Comparison of ENCODE assay signal across 23 cellular contexts in genomic region chr12:4327293-4327692, GRCh38. TPM values are rescaled to one million over a fixed set of nuclear protein-coding genes. Genes with fewer than 3 reads are reported as not detected.
DNase-seq lines count a peak whose midpoint lies in the region; ATAC-seq, FAIRE-seq and TF ChIP-seq lines count a peak whose summit lies in the region.
"Had no signal": no experiment of that assay in that cellular context is flagged by ENCODE, and none has a peak within 500 bp of the region (broad histone marks: within the 10 kb centered on the region; RNA-seq: fewer than 3 reads in every experiment).

No MANE protein-coding gene starts in this region.

- CTCF ChIA-PET in HepG2 (lab: Yijun Ruan, JAX; ENCODE audit: low intra/inter-chr PET ratio, low total read pairs): no interaction called here

- H2BK5ac ChIP-seq in trophoblast cell (ENCODE audit: low read depth, low read length, poor library complexity): no peak overlapping the region

- peak overlapping the region; percentile 29 for H3K4ac ChIP-seq in trophoblast cell (ENCODE audit: low read depth, low read length)

- TF ChIP-seq POLR2A in HepG2 (IDR thresholded peaks at IDR 0.05; ENCODE audit: insufficient read depth in 1 of 2, low read depth in 2 of 2, low read length in 2 of 2) (no peak), right lobe of liver (IDR thresholded peaks at IDR 0.05) (no peak), esophagus muscularis mucosa (IDR thresholded peaks at IDR 0.05; ENCODE audit: low read depth) (no peak), GM18505 (IDR thresholded peaks at IDR 0.05; ENCODE audit: borderline replicate concordance, extremely low read depth, insufficient read depth, insufficient read length) (no peak), prostate gland (IDR thresholded peaks at IDR 0.05) (no peak)

- H4K91ac ChIP-seq in trophoblast cell (ENCODE audit: low read depth, low read length): no peak overlapping the region

- H3K4me1 ChIP-seq in HepG2 (ENCODE audit: insufficient read depth, low read length): peaks cover 17% of the 10 kb centered on the region
- H3K4me1 ChIP-seq in right lobe of liver: peaks cover 0 to 3% (median 0%) of the 10 kb centered on the region in 4 donors
- H3K4me1 ChIP-seq in esophagus muscularis mucosa: peaks cover 6 to 62% (median 49%) of the 10 kb centered on the region in 4 donors
- peaks cover 0 to 4% of the 10 kb centered on the region in 2 experiments for H3K4me1 ChIP-seq in trophoblast cell (ENCODE audit: control insufficient read depth in 1 of 2, insufficient read depth in 2 of 2, low read length in 2 of 2)
- H3K4me1 ChIP-seq in prostate gland (replicated peaks): no peaks in the 10 kb centered on the region

- WGBS in HepG2 (ENCODE audit: low lambda C conversion rate): 98% methylated on average over 2 of the region's 2 CpGs
- 100% methylated on average over 2 of the region's 2 CpGs for WGBS in right lobe of liver (ENCODE audit: insufficient coverage, low coverage, low lambda C conversion rate, missing lambda C conversion rate)
- WGBS in esophagus muscularis mucosa: 100% methylated on average over 2 of the region's 2 CpGs
- no CpG with 5 or more reads among the region's 2 CpGs for WGBS in trophoblast cell (ENCODE audit: extremely low coverage, insufficient coverage, insufficient read length)
- WGBS in prostate gland: 95% methylated on average over 2 of the region's 2 CpGs

- no TSS peak for BruUV-seq in HepG2 (replicated peaks; lab: Mats Ljungman, UMichigan)

- POLR2A ChIA-PET in HepG2 (lab: Yijun Ruan, JAX): no interaction called here

- no peaks in the 10 kb centered on the region for H4K20me1 ChIP-seq in HepG2 (ENCODE audit: insufficient read depth, low read length)

- no peak for TF ChIP-seq RAD21 in HepG2 (CRISPR knock-in tag; IDR thresholded peaks at IDR 0.05)

- DNase-seq in HepG2 (ENCODE audit: low spot score): no peak
- no peak for DNase-seq in right lobe of liver
- no peak for DNase-seq in esophagus muscularis mucosa (ENCODE audit: extremely low spot score)
- no peak for DNase-seq in trophoblast cell
- no peak for DNase-seq in NCI-H2029 treated with DMSO at 0.1 percent for 48 hours (lab: John Stamatoyannopoulos, UW)
- no peak for DNase-seq in prostate gland (ENCODE audit: low spot score)
- DNase-seq: 8988T; Calu3; CD8-positive, alpha-beta T cell; DMS79 treated with DMSO at 0.1 percent for 48 hours; HCEC 1CT; IMR-90 had no signal

- H3K4me3 ChIP-seq in HepG2 (replicated peaks in 1 of 3; ENCODE audit: insufficient read depth in 1 of 3, low read depth in 2 of 3, low read length in 3 of 3) (no peak overlapping the region), right lobe of liver (no peak overlapping the region), esophagus muscularis mucosa (no peak overlapping the region), trophoblast cell (ENCODE audit: low read depth, low read length) (no peak overlapping the region), prostate gland (no peak overlapping the region)
- H3K4me3 ChIP-seq: BLaER1, K562 had no signal

- intact Hi-C loops in HepG2 (cut with micrococcal nuclease; ENCODE audit: unreplicated experiment) (no loop called here), right lobe of liver (cut with DNase I) (no loop called here), esophagus muscularis mucosa (cut with DNase I) (no loop called here), prostate gland (cut with DNase I) (no loop called here)

- H4K12ac ChIP-seq in trophoblast cell (ENCODE audit: low read depth, low read length): no peak overlapping the region

- no peak overlapping the region for H3K9ac ChIP-seq in HepG2 (ENCODE audit: insufficient read depth, low read depth, low read length)
- no peak overlapping the region for H3K9ac ChIP-seq in trophoblast cell (ENCODE audit: low read length)
- H3K9ac ChIP-seq: BLaER1 had no signal

- H2BK120ac ChIP-seq in trophoblast cell (ENCODE audit: insufficient read depth, low read length, poor library complexity): no peak overlapping the region

- H3K18ac ChIP-seq in trophoblast cell (ENCODE audit: low read length): no peak overlapping the region

- FAIRE-seq in HepG2 (lab: Jason Lieb, UNC): no peak
- FAIRE-seq: G401.6, GM19239, H54, K562 had no signal

- ATAC-seq in HepG2 (no peak), right lobe of liver (no peak), GM18505 (IDR thresholded peaks at IDR 0.05; ENCODE audit: unreplicated experiment) (no peak), GM18909 (IDR thresholded peaks at IDR 0.05; ENCODE audit: poor library complexity, unreplicated experiment) (no peak)
- ATAC-seq: CD8-positive, alpha-beta T cell; K562 had no signal

- H2AFZ ChIP-seq in HepG2 (ENCODE audit: low read length): no peak overlapping the region
- H2AFZ ChIP-seq in trophoblast cell (ENCODE audit: insufficient read depth, low read length, poor library complexity): no peak overlapping the region

- TF ChIP-seq EP300 in HepG2 (IDR thresholded peaks at IDR 0.05; ENCODE audit: low read depth in 2 of 2, low read length in 2 of 2): no peak
- TF ChIP-seq EP300 in HepG2 (CRISPR knock-in tag; IDR thresholded peaks at IDR 0.05; ENCODE audit: borderline replicate concordance): no peak
- no peak for TF ChIP-seq EP300 in esophagus muscularis mucosa (IDR thresholded peaks at IDR 0.05)

- H3K79me2 ChIP-seq in HepG2 (ENCODE audit: insufficient read depth, low read length) (peaks cover 11% of the 10 kb centered on the region), trophoblast cell (ENCODE audit: control insufficient read depth, insufficient read depth, low read length, poor library complexity) (peaks cover 7% of the 10 kb centered on the region)

- H3K79me1 ChIP-seq in trophoblast cell (ENCODE audit: low read length): no peaks in the 10 kb centered on the region

- TF ChIP-seq CTCF in HepG2 (CRISPR knock-in tag; IDR thresholded peaks at IDR 0.05) (no peak), right lobe of liver (IDR thresholded peaks at IDR 0.05) (no peak), esophagus muscularis mucosa (IDR thresholded peaks at IDR 0.05) (no peak), prostate gland (IDR thresholded peaks at IDR 0.05) (no peak)

- H3K23ac ChIP-seq in trophoblast cell (ENCODE audit: low read length): no peak overlapping the region

- H2BK12ac ChIP-seq in trophoblast cell (ENCODE audit: low read length): no peak overlapping the region

- no peak overlapping the region for H3K14ac ChIP-seq in trophoblast cell (ENCODE audit: low read length)

- H3K36me3 ChIP-seq in HepG2 (replicated peaks in 1 of 2; ENCODE audit: control insufficient read depth in 1 of 2, insufficient read depth in 2 of 2, low read length in 2 of 2): peaks cover 0 to 5% of the 10 kb centered on the region in 2 experiments; a peak in 2 of 5 replicates
- H3K36me3 ChIP-seq in right lobe of liver: no peaks in the 10 kb centered on the region
- H3K36me3 ChIP-seq in esophagus muscularis mucosa: no peaks in the 10 kb centered on the region
- H3K36me3 ChIP-seq in trophoblast cell (ENCODE audit: control insufficient read depth in 1 of 2, insufficient read depth in 2 of 2, low read length in 2 of 2): peaks cover 11 to 15% of the 10 kb centered on the region in 2 experiments
- H3K36me3 ChIP-seq in prostate gland: no peaks in the 10 kb centered on the region

- H3K4me2 ChIP-seq in HepG2 (ENCODE audit: low read depth, low read length) (no peak overlapping the region), trophoblast cell (ENCODE audit: low read length) (no peak overlapping the region)
- H3K4me2 ChIP-seq: BLaER1 had no signal

- H3K27ac ChIP-seq in HepG2 (ENCODE audit: extremely low read length, insufficient read depth, low read length): no peak overlapping the region
- H3K27ac ChIP-seq in right lobe of liver: no peak overlapping the region
- H3K27ac ChIP-seq in esophagus muscularis mucosa (replicated peaks in 1 of 4): peak overlapping the region; percentile 18 to 69 (median 54)
- no peak overlapping the region for H3K27ac ChIP-seq in trophoblast cell (ENCODE audit: low read depth, low read length)
- H3K27ac ChIP-seq in prostate gland: no peak overlapping the region
- H3K27ac ChIP-seq: BLaER1, HL-60 had no signal

- H3K9me3 ChIP-seq in HepG2 (ENCODE audit: low read length): no peaks in the 10 kb centered on the region
- no peaks in the 10 kb centered on the region for H3K9me3 ChIP-seq in right lobe of liver
- H3K9me3 ChIP-seq in esophagus muscularis mucosa: no peaks in the 10 kb centered on the region
- H3K9me3 ChIP-seq in trophoblast cell (ENCODE audit: insufficient read depth, low read depth, low read length): no peaks in the 10 kb centered on the region
- H3K9me3 ChIP-seq in prostate gland: no peaks in the 10 kb centered on the region
- H3K9me3 ChIP-seq: BLaER1 had no signal

- in situ Hi-C loops in HepG2 (cut with HindIII; ENCODE audit: extremely low pct_ligation_motif_present, low pct_unique_long_range_greater_than_20kb): no loop called here

- no peak overlapping the region for H4K8ac ChIP-seq in trophoblast cell (ENCODE audit: low read depth, low read length)

- no peak overlapping the region for H2AK5ac ChIP-seq in trophoblast cell (ENCODE audit: low read length)

- H3K27me3 ChIP-seq in HepG2 (ENCODE audit: control insufficient read depth in 1 of 2, insufficient read depth in 2 of 2, low read length in 2 of 2) (no peaks in the 10 kb centered on the region), right lobe of liver (no peaks in the 10 kb centered on the region), esophagus muscularis mucosa (no peaks in the 10 kb centered on the region), trophoblast cell (ENCODE audit: insufficient read depth, low read length) (no peaks in the 10 kb centered on the region), prostate gland (replicated peaks; ENCODE audit: insufficient read depth) (no peaks in the 10 kb centered on the region)
- H3K27me3 ChIP-seq: BLaER1 had no signal

RNA-seq across cellular contexts. Expression of gene TIGAR, which starts 6.3 kb away (rescaled TPM):
- total RNA-seq in HepG2 (2016; rRNA removed; fragmentation: Illumina TruSeq; extraction: Trizol) (21.8 and 41.3 TPM in 2 replicates), right lobe of liver (1 to 10 TPM; 4.0 to 9.1 (median 5.1) TPM), esophagus muscularis mucosa (1 to 10 TPM; 6.6 to 7.6 (median 7.4) TPM), prostate gland (1 to 10 TPM; 1.9 to 6.6 TPM)
- 3.2 and 3.9 TPM in 2 replicates for total RNA-seq in HepG2 (2016; cell fraction: cytosol; rRNA removed; fragmentation: Illumina TruSeq; extraction: Trizol; ENCODE audit: low read depth)
- total RNA-seq in HepG2 (2016; cell fraction: insoluble cytoplasmic fraction; rRNA removed; fragmentation: Illumina TruSeq; extraction: Trizol): 19.7 and 41.8 TPM in 2 replicates
- 7.2 and 8.4 TPM in 2 replicates for total RNA-seq in HepG2 (2016; cell fraction: membrane; rRNA removed; fragmentation: Illumina TruSeq; extraction: Trizol)
- total RNA-seq in HepG2 (2016; cell fraction: nucleus; rRNA removed; fragmentation: Illumina TruSeq; extraction: Trizol): 8.8 and 9.1 TPM in 2 replicates
- 2.6 and 3.2 TPM in 2 replicates for polyA plus RNA-seq in HepG2 (2011; rRNA removed)
- polyA plus RNA-seq in HepG2 (2011; cell fraction: cytosol; rRNA removed): 1.2 and 2.6 TPM in 2 replicates
- 0.39 and 0.83 TPM in 2 replicates for polyA plus RNA-seq in HepG2 (2011; cell fraction: nucleus; rRNA removed)
- polyA plus RNA-seq in HepG2 (2012): 3.9 and 5.6 TPM in 2 replicates
- polyA plus RNA-seq in HepG2 (2016; cell fraction: cytosol; fragmentation: Illumina TruSeq; extraction: Trizol; ENCODE audit: low read depth): 3.0 and 3.7 TPM in 2 replicates
- 43.8 and 46.1 TPM in 2 replicates for polyA plus RNA-seq in HepG2 (2016; cell fraction: insoluble cytoplasmic fraction; fragmentation: Illumina TruSeq; extraction: Trizol; ENCODE audit: low read depth)
- 5.4 and 6.3 TPM in 2 replicates for polyA plus RNA-seq in HepG2 (2016; cell fraction: membrane; fragmentation: Illumina TruSeq; extraction: Trizol; ENCODE audit: low read depth)
- polyA plus RNA-seq in HepG2 (2016; cell fraction: nucleus; fragmentation: Illumina TruSeq; extraction: Trizol; ENCODE audit: insufficient read depth, low read depth): 14.8 and 16.6 TPM in 2 replicates
- 0.30 and 1.3 TPM in 2 replicates for polyA minus RNA-seq in HepG2 (2011; rRNA and poly(A)+ RNA removed; ENCODE audit: low replicate concordance)
- 2.0 and 2.2 TPM in 2 replicates for polyA minus RNA-seq in HepG2 (2011; cell fraction: cytosol; rRNA and poly(A)+ RNA removed)
- 1.9 and 2.7 TPM in 2 replicates for polyA minus RNA-seq in HepG2 (2011; cell fraction: nucleus; rRNA and poly(A)+ RNA removed)
- 22.8 and 24.9 TPM in 2 replicates for polyA plus RNA-seq in trophoblast cell (2013)

RNA-seq across cellular contexts. Expression of gene FGF23, which starts 52.2 kb away (rescaled TPM):
- not detected in 2 replicates for total RNA-seq in HepG2 (2016; rRNA removed; fragmentation: Illumina TruSeq; extraction: Trizol)
- not detected in 2 replicates for total RNA-seq in HepG2 (2016; cell fraction: cytosol; rRNA removed; fragmentation: Illumina TruSeq; extraction: Trizol; ENCODE audit: low read depth)
- total RNA-seq in HepG2 (2016; cell fraction: insoluble cytoplasmic fraction; rRNA removed; fragmentation: Illumina TruSeq; extraction: Trizol): not detected in 2 replicates
- not detected in 2 replicates for total RNA-seq in HepG2 (2016; cell fraction: membrane; rRNA removed; fragmentation: Illumina TruSeq; extraction: Trizol)
- total RNA-seq in HepG2 (2016; cell fraction: nucleus; rRNA removed; fragmentation: Illumina TruSeq; extraction: Trizol): not detected in 2 replicates
- polyA plus RNA-seq in HepG2 (2011; rRNA removed): not detected in 2 replicates
- 0.01 TPM in 1 of 2 replicates, not detected in the other for polyA plus RNA-seq in HepG2 (2011; cell fraction: cytosol; rRNA removed)
- polyA plus RNA-seq in HepG2 (2011; cell fraction: nucleus; rRNA removed): not detected in 2 replicates
- not detected in 2 replicates for polyA plus RNA-seq in HepG2 (2012)
- polyA plus RNA-seq in HepG2 (2016; cell fraction: cytosol; fragmentation: Illumina TruSeq; extraction: Trizol; ENCODE audit: low read depth): not detected in 2 replicates
- polyA plus RNA-seq in HepG2 (2016; cell fraction: insoluble cytoplasmic fraction; fragmentation: Illumina TruSeq; extraction: Trizol; ENCODE audit: low read depth): not detected in 2 replicates
- polyA plus RNA-seq in HepG2 (2016; cell fraction: membrane; fragmentation: Illumina TruSeq; extraction: Trizol; ENCODE audit: low read depth): not detected in 2 replicates
- polyA plus RNA-seq in HepG2 (2016; cell fraction: nucleus; fragmentation: Illumina TruSeq; extraction: Trizol; ENCODE audit: insufficient read depth, low read depth): not detected in 2 replicates
- polyA minus RNA-seq in HepG2 (2011; rRNA and poly(A)+ RNA removed; ENCODE audit: low replicate concordance): not detected in 2 replicates
- polyA minus RNA-seq in HepG2 (2011; cell fraction: cytosol; rRNA and poly(A)+ RNA removed): not detected in 2 replicates
- not detected in 2 replicates for polyA minus RNA-seq in HepG2 (2011; cell fraction: nucleus; rRNA and poly(A)+ RNA removed)
- 10 to 100 TPM in 1 of 6 experiments, 1 to 10 TPM in 2, under 1 TPM in 2, not detected in 1; 0.33 to 41.0 (median 1.2) TPM for total RNA-seq in right lobe of liver
- total RNA-seq in esophagus muscularis mucosa: not detected
- 0.03 TPM in 1 of 2 replicates, not detected in the other for polyA plus RNA-seq in trophoblast cell (2013)
- total RNA-seq in prostate gland: not detected
- total RNA-seq: A673; Calu3; CD8-positive, alpha-beta T cell; HT1080; IMR-90; K562 had no signal
- polyA plus RNA-seq: AG04450, IMR-90 had no signal

RNA-seq across cellular contexts. Expression of gene CCND2, which starts 53.7 kb away (rescaled TPM):
- 1.1 and 1.4 TPM in 2 replicates for total RNA-seq in HepG2 (2016; rRNA removed; fragmentation: Illumina TruSeq; extraction: Trizol)
- 0.09 and 0.20 TPM in 2 replicates for total RNA-seq in HepG2 (2016; cell fraction: cytosol; rRNA removed; fragmentation: Illumina TruSeq; extraction: Trizol; ENCODE audit: low read depth)
- 1.1 and 1.3 TPM in 2 replicates for total RNA-seq in HepG2 (2016; cell fraction: insoluble cytoplasmic fraction; rRNA removed; fragmentation: Illumina TruSeq; extraction: Trizol)
- 0.28 and 0.34 TPM in 2 replicates for total RNA-seq in HepG2 (2016; cell fraction: membrane; rRNA removed; fragmentation: Illumina TruSeq; extraction: Trizol)
- total RNA-seq in HepG2 (2016; cell fraction: nucleus; rRNA removed; fragmentation: Illumina TruSeq; extraction: Trizol): 1.3 and 1.4 TPM in 2 replicates
- polyA plus RNA-seq in HepG2 (2011; rRNA removed): 0.61 and 0.90 TPM in 2 replicates
- 0.34 and 0.68 TPM in 2 replicates for polyA plus RNA-seq in HepG2 (2011; cell fraction: cytosol; rRNA removed)
- polyA plus RNA-seq in HepG2 (2011; cell fraction: nucleus; rRNA removed): 1.3 and 1.6 TPM in 2 replicates
- 0.36 and 0.44 TPM in 2 replicates for polyA plus RNA-seq in HepG2 (2012)
- 0.06 and 0.07 TPM in 2 replicates for polyA plus RNA-seq in HepG2 (2016; cell fraction: cytosol; fragmentation: Illumina TruSeq; extraction: Trizol; ENCODE audit: low read depth)
- polyA plus RNA-seq in HepG2 (2016; cell fraction: insoluble cytoplasmic fraction; fragmentation: Illumina TruSeq; extraction: Trizol; ENCODE audit: low read depth): 0.34 and 0.55 TPM in 2 replicates
- polyA plus RNA-seq in HepG2 (2016; cell fraction: membrane; fragmentation: Illumina TruSeq; extraction: Trizol; ENCODE audit: low read depth): 0.05 and 0.07 TPM in 2 replicates
- polyA plus RNA-seq in HepG2 (2016; cell fraction: nucleus; fragmentation: Illumina TruSeq; extraction: Trizol; ENCODE audit: insufficient read depth, low read depth): 0.85 and 1.2 TPM in 2 replicates
- 2.3 and 2.5 TPM in 2 replicates for polyA minus RNA-seq in HepG2 (2011; rRNA and poly(A)+ RNA removed; ENCODE audit: low replicate concordance)
- 1.4 and 2.3 TPM in 2 replicates for polyA minus RNA-seq in HepG2 (2011; cell fraction: cytosol; rRNA and poly(A)+ RNA removed)
- polyA minus RNA-seq in HepG2 (2011; cell fraction: nucleus; rRNA and poly(A)+ RNA removed): 1.3 and 2.0 TPM in 2 replicates
- 1 to 10 TPM; 1.1 to 6.2 (median 1.5) TPM for total RNA-seq in right lobe of liver
- total RNA-seq in esophagus muscularis mucosa: 100 to 1,000 TPM; 101 to 122 (median 111) TPM
- polyA plus RNA-seq in trophoblast cell (2013): 133 TPM in 2 replicates
- 10 to 100 TPM; 31.6 to 46.1 TPM for total RNA-seq in prostate gland

Comparison
In these comparisons a context has a peak if more than half of its experiments do, and no peak if none do; other contexts are left out.
1. H3K27ac ChIP-seq: peak in esophagus muscularis mucosa (4 of 4); none in HepG2 (single experiment), right lobe of liver (0 of 3), trophoblast cell (single experiment) and prostate gland (0 of 2).
2. RNA of gene CCND2, which starts 53.7 kb away (total RNA-seq): 101 to 122 TPM in esophagus muscularis mucosa and 31.6 to 46.1 TPM in prostate gland; 1.1 to 6.2 TPM in right lobe of liver and 0.09 to 1.4 TPM in HepG2; every median in the first group is over 4 times any median in the second.